ENCODE assay signal across 1 cellular context in the genomic region with DNA sequence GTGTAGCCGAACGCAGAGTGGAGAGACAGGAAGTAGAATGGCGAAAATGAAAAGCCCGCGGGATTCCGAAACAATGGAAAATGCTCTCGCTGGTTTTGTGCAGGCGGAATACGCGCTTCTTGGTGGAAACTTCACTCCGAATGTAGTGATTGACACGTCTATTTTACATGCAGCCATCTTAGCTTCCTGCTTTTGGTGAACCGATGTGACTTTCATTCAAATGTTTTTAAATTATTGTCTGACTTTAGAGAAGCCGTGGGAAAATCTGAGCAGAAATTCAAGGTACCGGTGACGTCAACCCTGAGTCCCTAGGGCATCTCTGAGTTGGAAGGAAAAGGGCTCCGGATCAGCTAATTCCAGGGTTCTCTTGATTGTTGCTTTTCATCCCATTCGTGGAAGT.
TF ChIP-seq lines count a peak whose summit lies in the region.

No MANE protein-coding gene starts in this region.

TF ChIP-seq in HepG2, 621 proteins besides CTCF, POLR2A, EP300 and RAD21:
- TF ChIP-seq ZBTB8A (CRISPR knock-in tag; IDR thresholded peaks at IDR 0.05; ENCODE audit: borderline replicate concordance, low read depth) (no peak), JUND (CRISPR knock-in tag; IDR thresholded peaks at IDR 0.05) (no peak), ZZZ3 (CRISPR knock-in tag; IDR thresholded peaks at IDR 0.05; ENCODE audit: borderline replicate concordance) (no peak), ZNF879 (CRISPR knock-in tag; IDR thresholded peaks at IDR 0.05) (no peak), ZNF234 (CRISPR knock-in tag; conservative IDR thresholded peaks at IDR 0.05) (no peak), ZNF563 (CRISPR knock-in tag; IDR thresholded peaks at IDR 0.05) (no peak)
- TF ChIP-seq, protein P1, sequence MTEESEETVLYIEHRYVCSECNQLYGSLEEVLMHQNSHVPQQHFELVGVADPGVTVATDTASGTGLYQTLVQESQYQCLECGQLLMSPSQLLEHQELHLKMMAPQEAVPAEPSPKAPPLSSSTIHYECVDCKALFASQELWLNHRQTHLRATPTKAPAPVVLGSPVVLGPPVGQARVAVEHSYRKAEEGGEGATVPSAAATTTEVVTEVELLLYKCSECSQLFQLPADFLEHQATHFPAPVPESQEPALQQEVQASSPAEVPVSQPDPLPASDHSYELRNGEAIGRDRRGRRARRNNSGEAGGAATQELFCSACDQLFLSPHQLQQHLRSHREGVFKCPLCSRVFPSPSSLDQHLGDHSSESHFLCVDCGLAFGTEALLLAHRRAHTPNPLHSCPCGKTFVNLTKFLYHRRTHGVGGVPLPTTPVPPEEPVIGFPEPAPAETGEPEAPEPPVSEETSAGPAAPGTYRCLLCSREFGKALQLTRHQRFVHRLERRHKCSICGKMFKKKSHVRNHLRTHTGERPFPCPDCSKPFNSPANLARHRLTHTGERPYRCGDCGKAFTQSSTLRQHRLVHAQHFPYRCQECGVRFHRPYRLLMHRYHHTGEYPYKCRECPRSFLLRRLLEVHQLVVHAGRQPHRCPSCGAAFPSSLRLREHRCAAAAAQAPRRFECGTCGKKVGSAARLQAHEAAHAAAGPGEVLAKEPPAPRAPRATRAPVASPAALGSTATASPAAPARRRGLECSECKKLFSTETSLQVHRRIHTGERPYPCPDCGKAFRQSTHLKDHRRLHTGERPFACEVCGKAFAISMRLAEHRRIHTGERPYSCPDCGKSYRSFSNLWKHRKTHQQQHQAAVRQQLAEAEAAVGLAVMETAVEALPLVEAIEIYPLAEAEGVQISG (CRISPR knock-in tag; IDR thresholded peaks at IDR 0.05): no peak
- TF ChIP-seq, protein P2, sequence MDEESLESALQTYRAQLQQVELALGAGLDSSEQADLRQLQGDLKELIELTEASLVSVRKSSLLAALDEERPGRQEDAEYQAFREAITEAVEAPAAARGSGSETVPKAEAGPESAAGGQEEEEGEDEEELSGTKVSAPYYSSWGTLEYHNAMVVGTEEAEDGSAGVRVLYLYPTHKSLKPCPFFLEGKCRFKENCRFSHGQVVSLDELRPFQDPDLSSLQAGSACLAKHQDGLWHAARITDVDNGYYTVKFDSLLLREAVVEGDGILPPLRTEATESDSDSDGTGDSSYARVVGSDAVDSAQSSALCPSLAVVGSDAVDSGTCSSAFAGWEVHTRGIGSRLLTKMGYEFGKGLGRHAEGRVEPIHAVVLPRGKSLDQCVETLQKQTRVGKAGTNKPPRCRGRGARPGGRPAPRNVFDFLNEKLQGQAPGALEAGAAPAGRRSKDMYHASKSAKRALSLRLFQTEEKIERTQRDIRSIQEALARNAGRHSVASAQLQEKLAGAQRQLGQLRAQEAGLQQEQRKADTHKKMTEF (CRISPR knock-in tag; IDR thresholded peaks at IDR 0.05): no peak
